8 cellular contexts compared by ENCODE assay signal in the genomic region with DNA sequence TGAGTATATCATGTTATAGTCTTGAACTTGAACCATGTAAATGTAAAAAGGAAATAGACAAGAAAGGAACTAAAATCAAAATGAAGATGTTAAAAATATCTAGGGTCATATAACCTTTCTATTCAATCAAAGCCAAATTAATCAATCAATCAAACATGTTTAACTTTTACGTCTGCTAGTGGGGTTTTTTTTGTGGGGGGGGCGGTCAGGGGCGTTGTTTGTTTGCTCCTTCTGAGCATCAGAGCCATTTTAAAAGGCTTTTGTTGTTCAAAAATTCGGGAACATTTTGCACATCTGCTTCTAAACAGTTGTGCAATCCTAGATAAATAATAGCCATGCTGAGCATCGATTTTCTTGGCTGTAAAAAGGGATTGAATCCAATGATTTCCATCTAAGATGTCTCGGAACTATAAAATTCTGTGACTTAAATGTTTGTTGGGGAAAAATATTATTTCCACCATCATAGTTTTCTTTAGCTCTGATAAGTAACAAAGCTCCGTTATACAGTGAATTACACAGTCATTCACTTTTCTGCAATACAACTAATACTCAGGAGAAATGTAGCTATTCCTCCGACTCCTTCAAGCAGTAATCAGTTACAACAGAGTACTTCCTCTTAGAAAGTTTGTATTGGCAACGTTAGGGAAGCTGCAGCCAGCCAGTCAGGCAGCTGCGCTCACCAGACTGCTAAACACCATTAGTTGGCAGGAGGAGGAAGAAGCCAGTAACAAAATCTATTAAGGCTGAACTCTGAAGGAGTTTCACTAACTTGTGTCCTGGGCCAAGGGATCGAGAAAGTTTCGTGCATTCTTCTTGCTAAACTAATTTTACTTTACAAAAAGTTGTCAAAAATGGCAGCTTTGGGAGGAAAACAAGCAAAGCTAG. TPM values are rescaled to one million over a fixed set of nuclear protein-coding genes. Genes with fewer than 3 reads are reported as not detected.
DNase-seq lines count a peak whose midpoint lies in the region; ATAC-seq and TF ChIP-seq lines count a peak whose summit lies in the region.

No MANE protein-coding gene starts in this region.

- TF ChIP-seq CTCF in nephron progenitor cell (IDR thresholded peaks at IDR 0.05) = no peak

- no peaks in the 10 kb centered on the region for H3K27me3 Mint-ChIP-seq in nephron progenitor cell (ENCODE audit: low read depth, poor library complexity)

- H3K27ac Mint-ChIP-seq in nephron progenitor cell = no peak overlapping the region

- H3K4me1 Mint-ChIP-seq in nephron progenitor cell = peaks cover 32% of the 10 kb centered on the region

- peak overlapping the region; percentile 92 for H3K4me3 Mint-ChIP-seq in nephron progenitor cell

- peaks cover 4% of the 10 kb centered on the region for H3K9me3 Mint-ChIP-seq in nephron progenitor cell

- H3K36me3 Mint-ChIP-seq in nephron progenitor cell (ENCODE audit: low read depth) = peaks cover 5% of the 10 kb centered on the region

- DNase-seq in EL (peak; percentile 8), RPMI7951 (ENCODE audit: low read depth) (peak; percentile 65), fibroblast of gingiva (ENCODE audit: low read depth) (peak; percentile 90), nephron progenitor cell (no peak), iPS-NIHi11 (ENCODE audit: low spot score) (no peak), cerebellum (ENCODE audit: low spot score) (no peak)

- ATAC-seq in HG02970 (IDR thresholded peaks at IDR 0.05; ENCODE audit: low FRiP score, unreplicated experiment) (no peak), GM19328 (IDR thresholded peaks at IDR 0.05; ENCODE audit: unreplicated experiment) (no peak)

RNA-seq across cellular contexts. Expression of a gene that starts 2.1 kb away (rescaled TPM):
- total RNA-seq in RPMI7951 (2014; rRNA removed; shearing (Covaris generic)) = 6.8 and 7.9 TPM in 2 replicates
- 66.4 TPM for total RNA-seq in cerebellum

Comparison
In these comparisons a context has a peak if more than half of its experiments do, and no peak if none do; other contexts are left out.
1. DNase-seq: peak in EL (single experiment), RPMI7951 (single experiment) and fibroblast of gingiva (single experiment); none in nephron progenitor cell (single experiment), iPS-NIHi11 (single experiment) and cerebellum (single experiment).